8 cellular contexts compared by ENCODE assay signal in genomic region chr11:123654566-123655081, GRCh38. TPM values are rescaled to one million over a fixed set of nuclear protein-coding genes. Genes with fewer than 3 reads are reported as not detected.
DNase-seq lines count a peak whose midpoint lies in the region; ATAC-seq lines count a peak whose summit lies in the region.

Gene SCN3B, minus strand, starts transcription at chr11:123654624. Its CDS starts 823 bp downstream, at chr11:123653801.

- ATAC-seq in GM21528 (IDR thresholded peaks at IDR 0.05; ENCODE audit: low FRiP score, unreplicated experiment) = no peak

- H3K9ac ChIP-seq in HUES64 (ENCODE audit: low read depth, low read length) (peak within 1 kb of the TSS; percentile 65; the same call in 1 of the 2 replicates), skeletal muscle satellite cell (ENCODE audit: low read depth, low read length) (no peak within 1 kb of the TSS)

- H3K27me3 ChIP-seq in HUES64 (ENCODE audit: insufficient read depth, low read length) (peaks cover 56% of the 10 kb centered on the region), skeletal muscle satellite cell (ENCODE audit: control insufficient read depth, insufficient read depth, low read length) (peaks cover 43% of the 10 kb centered on the region)

- no peaks in the 10 kb centered on the region for H3K9me3 ChIP-seq in HUES64 (ENCODE audit: insufficient read depth, low read depth, low read length)
- no peaks in the 10 kb centered on the region for H3K9me3 ChIP-seq in skeletal muscle satellite cell (replicated peaks; ENCODE audit: low read length)

- no peaks in the 10 kb centered on the region for H3K36me3 ChIP-seq in HUES64 (ENCODE audit: insufficient read depth, low read length)
- no peaks in the 10 kb centered on the region for H3K36me3 ChIP-seq in skeletal muscle satellite cell (ENCODE audit: insufficient read depth, low read length)

- peak within 1 kb of the TSS; percentile 92 for H3K4me2 ChIP-seq in skeletal muscle satellite cell (ENCODE audit: low read length)

- H3K4me3 ChIP-seq in HUES64 (ENCODE audit: low read length) (peak within 1 kb of the TSS; percentile 78), skeletal muscle satellite cell (ENCODE audit: low read length) (peak within 1 kb of the TSS; percentile 77)

- H3K4me1 ChIP-seq in HUES64 (ENCODE audit: insufficient read depth, low read length) (peaks cover 12% of the 10 kb centered on the region; the same call in 1 of the 2 replicates), skeletal muscle satellite cell (ENCODE audit: control insufficient read depth, insufficient read depth, low read length) (peaks cover 3% of the 10 kb centered on the region)

- WGBS in HUES64 = under 1% methylated on average over 44 of the region's 44 CpGs

- DNase-seq in EH (ENCODE audit: low read depth) = peak; percentile 64
- DNase-seq in RPMI8226 = peak; percentile 8
- peak; percentile 66 for DNase-seq in cerebellum (ENCODE audit: low spot score)
- DNase-seq in iris pigment epithelial cell (ENCODE audit: low read depth) = peak; percentile 81
- DNase-seq in central memory CD4-positive, alpha-beta T cell = no peak

- H3K27ac ChIP-seq in HUES64 (ENCODE audit: low read depth, low read length) = no peak within 1 kb of the TSS

RNA-seq across cellular contexts. Expression of gene SCN3B, which starts in this region (rescaled TPM):
- 0.40 TPM for polyA plus RNA-seq in HUES64 (2013, experiment 1 of 2)
- polyA plus RNA-seq in HUES64 (2013, experiment 2 of 2) = 0.51 TPM
- total RNA-seq in cerebellum = 58.1 TPM
- under 0.01 TPM in 1 of 2 replicates, not detected in the other for total RNA-seq in skeletal muscle satellite cell (2012; rRNA removed)
